In genomic region chr12:109899783-109900751, GRCh38 we compare ENCODE assay signal across 8 cellular contexts. TPM values are rescaled to one million over a fixed set of nuclear protein-coding genes. Genes with fewer than 3 reads are reported as not detected.
A peak's percentile ranks its signal among the peaks of the same experiment; 100 is the strongest.
DNase-seq lines count a peak whose midpoint lies in the region; ATAC-seq and TF ChIP-seq lines count a peak whose summit lies in the region.

TSS of gene TCHP (plus strand) at chr12:109900274. CDS start at chr12:109903027, 2,753 bp downstream.

- H3K27me3 ChIP-seq in Peyer's patch (no peaks in the 10 kb centered on the region), esophagus squamous epithelium (no peaks in the 10 kb centered on the region)

- DNase-seq in COR-L47 (lab: John Stamatoyannopoulos, UW) (peak; percentile 78), KBM-7 (peak; percentile 87), Peyer's patch (peak; percentile 84 to 93 (median 90)), esophagus squamous epithelium (lab: John Stamatoyannopoulos, UW) (peak; percentile 32), myocyte (ENCODE audit: low read depth) (peak; percentile 92)
- peak; percentile 82 to 85 for DNase-seq in activated T-cell treated with anti-CD3 and anti-CD28 coated beads, Interleukin-2, amount 50 U/mL, for 48 hours
- peak; percentile 44 to 56 for DNase-seq in stimulated activated CD8-positive, alpha-beta memory T cell treated with anti-CD3 and anti-CD28 coated beads, Interleukin-7, amount 100 ng/mL, for 48 hours (ENCODE audit: extremely low read depth in 1 of 2, low read depth in 1 of 2)

- intact Hi-C loops in esophagus squamous epithelium (cut with DNase I), result no loop called here

- H3K36me3 ChIP-seq in Peyer's patch (peaks cover 0 to 24% (median 0%) of the 10 kb centered on the region in 3 donors), esophagus squamous epithelium (peaks cover 16 to 30% (median 19%) of the 10 kb centered on the region in 3 donors)

- 2 to 9% methylated on average over 10 to 31 of the region's 69 CpGs for WGBS in esophagus squamous epithelium, 2 donors

- in situ Hi-C loops in KBM-7 (cut with MboI; ENCODE audit: low pct_unique_long_range_greater_than_20kb, low sequenced_read_pairs), result no loop called here

- H3K4me1 ChIP-seq in Peyer's patch, result peaks cover 0 to 14% (median 0%) of the 10 kb centered on the region in 4 donors
- peaks cover 17 to 41% (median 17%) of the 10 kb centered on the region in 3 donors for H3K4me1 ChIP-seq in esophagus squamous epithelium

- ATAC-seq in GM21423 (IDR thresholded peaks at IDR 0.05; ENCODE audit: unreplicated experiment), result peak; percentile 72

- peak within 1 kb of the TSS; percentile 58 to 83 (median 77) for H3K27ac ChIP-seq in Peyer's patch
- peak within 1 kb of the TSS; percentile 87 to 92 (median 90) for H3K27ac ChIP-seq in esophagus squamous epithelium

- TF ChIP-seq POLR2A in Peyer's patch (IDR thresholded peaks at IDR 0.05), result peak; percentile 34 to 47
- TF ChIP-seq POLR2A in esophagus squamous epithelium (IDR thresholded peaks at IDR 0.05), result peak in 3 of 4 donors; percentile 19 to 40 (median 28)

- TF ChIP-seq CTCF in Peyer's patch (IDR thresholded peaks at IDR 0.05), result peak in 4 of 6 experiments; percentile 30 to 49 (median 43)
- peak in 4 of 6 experiments; percentile 7 to 40 (median 20) for TF ChIP-seq CTCF in esophagus squamous epithelium (IDR thresholded peaks at IDR 0.05)

- H3K4me3 ChIP-seq in Peyer's patch (peak within 1 kb of the TSS; percentile 50 to 84 (median 82)), esophagus squamous epithelium (peak within 1 kb of the TSS; percentile 64 to 99 (median 86))

- no peaks in the 10 kb centered on the region for H3K9me3 ChIP-seq in Peyer's patch
- H3K9me3 ChIP-seq in esophagus squamous epithelium, result no peaks in the 10 kb centered on the region

RNA-seq across cellular contexts. Expression of gene TCHP, which starts in this region (rescaled TPM):
- total RNA-seq in Peyer's patch, result 100 to 1,000 TPM in 1 of 4 donors, 10 to 100 TPM in 3; 23.9 to 120 (median 36.3) TPM
- 10 to 100 TPM; 15.7 to 31.7 (median 20.0) TPM for total RNA-seq in esophagus squamous epithelium
- total RNA-seq in myocyte, result 11.7 and 14.2 TPM in 2 replicates
- polyA plus RNA-seq in myocyte (2012), result 10.1 TPM

Comparison
In these comparisons a context has a peak if more than half of its experiments do, and no peak if none do; other contexts are left out.
1. Peak in every context shown above with its lines: DNase-seq, ATAC-seq, H3K4me3 ChIP-seq and H3K27ac ChIP-seq.
2. DNase-seq: peak in every context shown above with its lines; median percentile 92 in myocyte; 90 in Peyer's patch; 87 in KBM-7; 84 in activated T-cell treated with anti-CD3 and anti-CD28 coated beads, Interleukin-2, amount 50 U/mL, for 48 hours; 78 in COR-L47; 50 in stimulated activated CD8-positive, alpha-beta memory T cell treated with anti-CD3 and anti-CD28 coated beads, Interleukin-7, amount 100 ng/mL, for 48 hours; 32 in esophagus squamous epithelium.